Comparison of ENCODE assay signal across 17 cellular contexts in genomic region chr6:128517124-128517523, GRCh38. TPM values are rescaled to one million over a fixed set of nuclear protein-coding genes. Genes with fewer than 3 reads are reported as not detected.
DNase-seq lines count a peak whose midpoint lies in the region; ATAC-seq and TF ChIP-seq lines count a peak whose summit lies in the region.
"Had no signal": no experiment of that assay in that cellular context is flagged by ENCODE, and none has a peak within 500 bp of the region (broad histone marks: within the 10 kb centered on the region; RNA-seq: fewer than 3 reads in every experiment).

No MANE protein-coding gene starts in this region.

- H3K4me1 ChIP-seq in A673 (ENCODE audit: insufficient read depth, low read length, poor library complexity, severe bottlenecking) (peaks cover 61% of the 10 kb centered on the region), IMR-90 (ENCODE audit: control insufficient read depth, insufficient read depth, low read length) (peaks cover 8% of the 10 kb centered on the region), endocrine pancreas (ENCODE audit: control insufficient read depth, insufficient read depth, low read length) (peaks cover 6% of the 10 kb centered on the region), thyroid gland (peaks cover 0 to 9% of the 10 kb centered on the region in 2 donors), gastrocnemius medialis (peaks cover 27 to 37% of the 10 kb centered on the region in 2 donors)

- TF ChIP-seq POLR2A in IMR-90 (IDR thresholded peaks at IDR 0.05; ENCODE audit: low read depth, low read length) (no peak), thyroid gland (IDR thresholded peaks at IDR 0.05) (no peak), gastrocnemius medialis (IDR thresholded peaks at IDR 0.05) (no peak)

- peak overlapping the region; percentile 46; the same call in 1 of the 2 replicates for H2AK5ac ChIP-seq in IMR-90 (ENCODE audit: low read depth, low read length)

- peak overlapping the region; percentile 35 for H2BK120ac ChIP-seq in IMR-90 (ENCODE audit: low read depth, low read length)

- H3K27me3 Mint-ChIP-seq in nephron progenitor cell (ENCODE audit: low read depth, poor library complexity) = no peaks in the 10 kb centered on the region

- no TSS peak for BruUV-seq in A673 (replicated peaks; lab: Mats Ljungman, UMichigan)
- BruUV-seq in IMR-90 (replicated peaks; lab: Mats Ljungman, UMichigan) = no TSS peak

- no peak overlapping the region for H3K56ac ChIP-seq in IMR-90 (ENCODE audit: extremely low read depth, insufficient read depth, low read length)

- H2AFZ ChIP-seq in IMR-90 (replicated peaks; ENCODE audit: low read length, poor library complexity) = no peak overlapping the region

- no peak overlapping the region for H3K18ac ChIP-seq in IMR-90 (ENCODE audit: low read depth, low read length)

- H4K20me1 ChIP-seq in IMR-90 (ENCODE audit: insufficient read depth, low read length) = peaks cover 41% of the 10 kb centered on the region; the same call in 1 of the 2 replicates

- no peak for TF ChIP-seq RAD21 in IMR-90 (IDR thresholded peaks at IDR 0.05; ENCODE audit: low read length)

- H3K36me3 ChIP-seq in A673 (ENCODE audit: insufficient read depth, low read length, poor library complexity, severe bottlenecking) = no peaks in the 10 kb centered on the region
- no peaks in the 10 kb centered on the region for H3K36me3 ChIP-seq in IMR-90 (ENCODE audit: control insufficient read depth, insufficient read depth, low read length)
- no peaks in the 10 kb centered on the region for H3K36me3 ChIP-seq in endocrine pancreas (ENCODE audit: control insufficient read depth, insufficient read depth, low read length)
- H3K36me3 ChIP-seq in thyroid gland = no peaks in the 10 kb centered on the region
- no peaks in the 10 kb centered on the region for H3K36me3 ChIP-seq in gastrocnemius medialis
- H3K36me3 ChIP-seq: uterus had no signal

- peak overlapping the region in 1 of 2 experiments; percentile 41; a peak in 2 of 4 replicates for H4K8ac ChIP-seq in IMR-90 (ENCODE audit: low read depth in 2 of 2, low read length in 2 of 2)

- peaks cover 52% of the 10 kb centered on the region for H3K4me1 Mint-ChIP-seq in nephron progenitor cell

- DNase-seq in A673 (ENCODE audit: low spot score) (no peak), IMR-90 (no peak), nephron progenitor cell (no peak), thyroid gland (no peak), GM10266 (ENCODE audit: extremely low spot score) (no peak), gastrocnemius medialis (no peak)
- DNase-seq: activated effector memory CD4-positive, alpha-beta T cell treated with anti-CD3 and anti-CD28 coated beads, Interleukin-2, amount 50 U/mL, for 16 hours; aorta; NCI-H1436 treated with DMSO at 0.1 percent for 48 hours; posterior cingulate gyrus; SIG-M5; stimulated activated naive B cell treated with anti-CD40 and anti-IgM and Interleukin-4, amounts not matched to agents 10 μg/mL and 1 μg/mL and 100 μg/mL, for 72 hours; uterus had no signal

- POLR2A ChIA-PET in A673 (lab: Charles Lee; ENCODE audit: low non-redundant PET) = no interaction called here
- POLR2A ChIA-PET in IMR-90 (lab: Charles Lee; ENCODE audit: unreplicated experiment) = interaction anchor here (0.6 kb wide), 1 partner anchor 11 kb away, joined by 6 read pairs; no protein-coding TSS in a partner anchor

- H3K9ac ChIP-seq in IMR-90 (ENCODE audit: low read depth, low read length) (no peak overlapping the region), endocrine pancreas (ENCODE audit: control insufficient read depth, insufficient read depth, low read length) (no peak overlapping the region)

- H3K79me1 ChIP-seq in IMR-90 (ENCODE audit: low read depth in 1 of 2, low read length in 2 of 2) = peaks cover 7 to 46% of the 10 kb centered on the region in 2 experiments

- peak overlapping the region; percentile 64 for H3K14ac ChIP-seq in IMR-90 (replicated peaks; ENCODE audit: low read depth, low read length)

- dilution Hi-C loops in IMR-90 (cut with HindIII; ENCODE audit: low sequenced_read_pairs, unreplicated experiment) = no loop called here

- peak overlapping the region; percentile 40 for H3K4me3 Mint-ChIP-seq in nephron progenitor cell
- H3K4me3 Mint-ChIP-seq: stimulated activated naive B cell treated with anti-CD40 and anti-IgM and Interleukin-4, amounts not matched to agents 10 μg/mL and 1 μg/mL and 100 μg/mL, for 72 hours had no signal

- in situ Hi-C loops in IMR-90 (cut with MboI; ENCODE audit: low sequenced_read_pairs) (loop anchor here (10.0 kb wide), 1 partner anchor 782 kb away; no protein-coding TSS in a partner anchor), gastrocnemius medialis (cut with MboI; ENCODE audit: low sequenced_read_pairs in 4 of 4) (no loop called here)

- H3K4ac ChIP-seq in IMR-90 (ENCODE audit: low read depth, low read length) = peak overlapping the region; percentile 45; the same call in 1 of the 2 replicates

- H3K27ac Mint-ChIP-seq in nephron progenitor cell = no peak overlapping the region
- H3K27ac Mint-ChIP-seq: stimulated activated naive B cell treated with anti-CD40 and anti-IgM and Interleukin-4, amounts not matched to agents 10 μg/mL and 1 μg/mL and 100 μg/mL, for 72 hours had no signal

- H3K9me3 Mint-ChIP-seq in nephron progenitor cell = no peaks in the 10 kb centered on the region
- H3K9me3 Mint-ChIP-seq: stimulated activated naive B cell treated with anti-CD40 and anti-IgM and Interleukin-4, amounts not matched to agents 10 μg/mL and 1 μg/mL and 100 μg/mL, for 72 hours had no signal

- no peaks in the 10 kb centered on the region for H3K36me3 Mint-ChIP-seq in nephron progenitor cell (ENCODE audit: low read depth)
- H3K36me3 Mint-ChIP-seq: stimulated activated naive B cell treated with anti-CD40 and anti-IgM and Interleukin-4, amounts not matched to agents 10 μg/mL and 1 μg/mL and 100 μg/mL, for 72 hours had no signal

- H3K27ac ChIP-seq in A673 (ENCODE audit: low read depth, low read length, poor library complexity, severe bottlenecking) (no peak overlapping the region), IMR-90 (ENCODE audit: insufficient read depth, low read length) (no peak overlapping the region), thyroid gland (no peak overlapping the region), gastrocnemius medialis (no peak overlapping the region)

- no peak overlapping the region; the same call in 1 of the 2 replicates for H4K91ac ChIP-seq in IMR-90 (ENCODE audit: insufficient read depth, low read depth, low read length)

- ATAC-seq in IMR-90 (ENCODE audit: low read depth) (no peak), GM21723 (IDR thresholded peaks at IDR 0.05; ENCODE audit: unreplicated experiment) (no peak), gastrocnemius medialis (no peak)
- ATAC-seq: activated CD4-positive, CD25-positive, alpha-beta regulatory T cell treated with anti-CD3 and anti-CD28 coated beads, Interleukin-2, amount 50 U/mL, for 24 hours; stimulated activated naive B cell treated with anti-CD40 and anti-IgM and Interleukin-4, amounts not matched to agents 10 μg/mL and 1 μg/mL and 100 μg/mL, for 72 hours had no signal

- peak overlapping the region; percentile 21 for H2BK5ac ChIP-seq in IMR-90 (ENCODE audit: low read depth, low read length, poor library complexity, severe bottlenecking)

- H3K4me3 ChIP-seq in A673 (ENCODE audit: low read depth, low read length, poor library complexity, severe bottlenecking) = peak overlapping the region; percentile 90
- H3K4me3 ChIP-seq in IMR-90 (ENCODE audit: insufficient read depth, low read depth, low read length) = no peak overlapping the region
- peak overlapping the region; percentile 31 for H3K4me3 ChIP-seq in endocrine pancreas (ENCODE audit: control insufficient read depth, insufficient read depth, low read length)
- H3K4me3 ChIP-seq in thyroid gland (replicated peaks in 1 of 3) = no peak overlapping the region
- no peak overlapping the region for H3K4me3 ChIP-seq in gastrocnemius medialis
- H3K4me3 ChIP-seq: GM12878, uterus had no signal

- WGBS in IMR-90 (ENCODE audit: extremely low coverage in 2 of 2, insufficient read length in 1 of 2), 2 experiments = no CpG with 5 or more reads among the region's 2 CpGs
- 95 to 96% methylated on average over 2 of the region's 2 CpGs for WGBS in thyroid gland, 2 donors

- H2BK15ac ChIP-seq in IMR-90 (ENCODE audit: low read depth, low read length) = 0 out of 3 replicates have a peak overlapping the region, but pooled peaks have one; percentile 27

- H3K4me2 ChIP-seq in IMR-90 (ENCODE audit: low read depth, low read length) = peak overlapping the region; percentile 76

- no peaks in the 10 kb centered on the region; the same call in 1 of the 2 replicates for H3K9me1 ChIP-seq in IMR-90 (ENCODE audit: insufficient read depth, low read length)

- peak overlapping the region; percentile 39; the same call in 1 of the 2 replicates for H2BK20ac ChIP-seq in IMR-90 (ENCODE audit: low read depth, low read length)

- peak overlapping the region; percentile 58; the same call in 1 of the 2 replicates for H3K23ac ChIP-seq in IMR-90 (ENCODE audit: low read depth, low read length)

- no peak overlapping the region for H4K5ac ChIP-seq in IMR-90 (ENCODE audit: low read depth, low read length)

- TF ChIP-seq CTCF in A673 (conservative IDR thresholded peaks at IDR 0.05; ENCODE audit: low read depth, low read length) = no peak
- TF ChIP-seq CTCF in IMR-90 (conservative IDR thresholded peaks at IDR 0.05; ENCODE audit: low read depth, low read length) = no peak
- no peak for TF ChIP-seq CTCF in nephron progenitor cell (IDR thresholded peaks at IDR 0.05)
- TF ChIP-seq CTCF in thyroid gland (IDR thresholded peaks at IDR 0.05) = no peak
- TF ChIP-seq CTCF in GM10266 (IDR thresholded peaks at IDR 0.05; ENCODE audit: control insufficient read depth, insufficient read depth, low read depth, missing control alignments) = no peak
- no peak for TF ChIP-seq CTCF in gastrocnemius medialis (IDR thresholded peaks at IDR 0.05 in 4 of 5, conservative IDR thresholded peaks at IDR 0.05 in 1 of 5)

- H2AK9ac ChIP-seq in IMR-90 (replicated peaks; ENCODE audit: low read depth, low read length, poor library complexity) = no peak overlapping the region

- intact Hi-C loops in A673 (cut with micrococcal nuclease; ENCODE audit: unreplicated experiment) = loop anchor here (5.0 to 10.0 kb wide), 5 partner anchors 80 to 738 kb away; no protein-coding TSS in a partner anchor
- intact Hi-C loops in IMR-90 (cut with micrococcal nuclease) = loop anchor here (5.0 to 10.0 kb wide), 4 partner anchors 180 to 442 kb away; no protein-coding TSS in a partner anchor
- intact Hi-C loops in thyroid gland (cut with DNase I) = no loop called here
- intact Hi-C loops in gastrocnemius medialis (cut with DNase I; ENCODE audit: low total_unique reads) = no loop called here

- no peaks in the 10 kb centered on the region for H3K27me3 ChIP-seq in A673 (replicated peaks; ENCODE audit: insufficient read depth, low read depth, low read length, poor library complexity)
- no peaks in the 10 kb centered on the region for H3K27me3 ChIP-seq in IMR-90 (ENCODE audit: control insufficient read depth, insufficient read depth, low read length)
- H3K27me3 ChIP-seq in endocrine pancreas (ENCODE audit: control insufficient read depth, insufficient read depth, low read length) = no peaks in the 10 kb centered on the region
- no peaks in the 10 kb centered on the region for H3K27me3 ChIP-seq in thyroid gland
- no peaks in the 10 kb centered on the region for H3K27me3 ChIP-seq in gastrocnemius medialis
- H3K27me3 ChIP-seq: uterus had no signal

- no peaks in the 10 kb centered on the region for H3K9me3 ChIP-seq in A673 (ENCODE audit: low read depth, low read length, poor library complexity, severe bottlenecking)
- H3K9me3 ChIP-seq in IMR-90 (ENCODE audit: control insufficient read depth, insufficient read depth, low read length) = no peaks in the 10 kb centered on the region
- no peaks in the 10 kb centered on the region for H3K9me3 ChIP-seq in endocrine pancreas (ENCODE audit: control insufficient read depth, low read length)
- H3K9me3 ChIP-seq in thyroid gland = no peaks in the 10 kb centered on the region
- H3K9me3 ChIP-seq in gastrocnemius medialis = no peaks in the 10 kb centered on the region
- H3K9me3 ChIP-seq: uterus had no signal

- CTCF ChIA-PET in A673 (lab: Charles Lee) = interaction anchor here (0.8 to 1.1 kb wide), 2 partner anchors 662 to 780 kb away, joined by 3 to 4 read pairs; no protein-coding TSS in a partner anchor
- CTCF ChIA-PET in IMR-90 (lab: Yijun Ruan, JAX) = interaction anchor here (0.5 to 1.1 kb wide), 7 partner anchors 9 to 276 kb away, joined by 3 to 5 read pairs (median 3); no protein-coding TSS in a partner anchor

RNA-seq across cellular contexts. Expression of gene PTPRK, which starts 3.3 kb away (rescaled TPM):
- 77.3 and 97.5 TPM in 2 replicates for total RNA-seq in A673 (2021)
- 66.1 and 80.8 TPM in 2 replicates for total RNA-seq in IMR-90 (2012; rRNA removed)
- 14.1 and 18.0 TPM in 2 replicates for polyA plus RNA-seq in IMR-90 (2012; rRNA removed)
- polyA plus RNA-seq in IMR-90 (2012; cell fraction: cytosol; rRNA removed) = 7.3 and 16.2 TPM in 2 replicates
- polyA plus RNA-seq in IMR-90 (2012; cell fraction: nucleus; rRNA removed; ENCODE audit: low replicate concordance) = 3.5 and 12.9 TPM in 2 replicates
- total RNA-seq in thyroid gland = 10 to 100 TPM; 34.6 to 56.5 (median 47.0) TPM
- 10 to 100 TPM in 2 of 4 donors, 1 to 10 TPM in 2; 7.3 to 22.9 (median 13.0) TPM for total RNA-seq in gastrocnemius medialis

Comparison
In these comparisons a context has a peak if more than half of its experiments do, and no peak if none do; other contexts are left out.
1. H3K4me3 ChIP-seq: peak in A673 (single experiment) and endocrine pancreas (single experiment); none in IMR-90 (single experiment), thyroid gland (0 of 3) and gastrocnemius medialis (0 of 4).
2. intact Hi-C loops: an anchor here in A673 (5.0 to 10.0 kb wide) and IMR-90 (5.0 to 10.0 kb wide); none called in thyroid gland and gastrocnemius medialis.